In genomic region chr2:49306925-49307324, GRCh38 we compare ENCODE assay signal across 1 cellular context.
TF ChIP-seq lines count a peak whose summit lies in the region.

No MANE protein-coding gene starts in this region.

TF ChIP-seq in HepG2, 621 proteins besides CTCF, POLR2A, EP300 and RAD21 (continued from another document):
- no peak for TF ChIP-seq SIX4 (CRISPR knock-in tag; IDR thresholded peaks at IDR 0.05)
- 0 out of 2 replicates have a peak, but pooled peaks have one; percentile 59 for TF ChIP-seq NFIC (IDR thresholded peaks at IDR 0.05; ENCODE audit: low read length)
- no peak for TF ChIP-seq ZNF3 (CRISPR knock-in tag; IDR thresholded peaks at IDR 0.05)
- TF ChIP-seq ZNF569 (CRISPR knock-in tag; IDR thresholded peaks at IDR 0.05; ENCODE audit: borderline replicate concordance), result no peak
- no peak for TF ChIP-seq MNT (IDR thresholded peaks at IDR 0.05)
- TF ChIP-seq ZNF782 (CRISPR knock-in tag; IDR thresholded peaks at IDR 0.05; ENCODE audit: borderline replicate concordance), result no peak
- no peak for TF ChIP-seq HOXA3 (CRISPR knock-in tag; IDR thresholded peaks at IDR 0.05)
- no peak for TF ChIP-seq ZNF296 (CRISPR knock-in tag; conservative IDR thresholded peaks at IDR 0.05)
- no peak for TF ChIP-seq TFE3 (CRISPR knock-in tag; IDR thresholded peaks at IDR 0.05)
- no peak for TF ChIP-seq ZNF44 (CRISPR knock-in tag; IDR thresholded peaks at IDR 0.05)
- no peak for TF ChIP-seq ZNF546 (CRISPR knock-in tag; conservative IDR thresholded peaks at IDR 0.05)
- no peak for TF ChIP-seq SOX13 (IDR thresholded peaks at IDR 0.05)
- peak in 1 of 2 experiments; percentile 44; a peak in 1 of 4 replicates for TF ChIP-seq SOX13 (CRISPR knock-in tag; conservative IDR thresholded peaks at IDR 0.05 in 1 of 2, IDR thresholded peaks at IDR 0.05 in 1 of 2)
- TF ChIP-seq TEAD2 (CRISPR knock-in tag; IDR thresholded peaks at IDR 0.05), result no peak
- no peak for TF ChIP-seq HCFC1 (IDR thresholded peaks at IDR 0.05; ENCODE audit: low read depth, low read length)
- no peak for TF ChIP-seq KLF9 (CRISPR knock-in tag; IDR thresholded peaks at IDR 0.05; ENCODE audit: low read depth)
- TF ChIP-seq MTERF4 (CRISPR knock-in tag; IDR thresholded peaks at IDR 0.05), result no peak
- no peak; the same call in 1 of the 2 replicates for TF ChIP-seq PAXIP1 (CRISPR knock-in tag; conservative IDR thresholded peaks at IDR 0.05)
- TF ChIP-seq SMAD1 (CRISPR knock-in tag; IDR thresholded peaks at IDR 0.05; ENCODE audit: borderline replicate concordance, low read depth), result no peak
- peak; percentile 38; the same call in 1 of the 2 replicates for TF ChIP-seq ETV5 (CRISPR knock-in tag; IDR thresholded peaks at IDR 0.05; ENCODE audit: borderline replicate concordance)
- TF ChIP-seq ZNF720 (CRISPR knock-in tag; IDR thresholded peaks at IDR 0.05), result no peak
- 0 out of 2 replicates have a peak, but pooled peaks have one; percentile 17 for TF ChIP-seq ZNF644 (CRISPR knock-in tag; IDR thresholded peaks at IDR 0.05; ENCODE audit: low read depth)
- 0 out of 4 replicates have a peak, but pooled peaks of 1 of the 2 experiments have one; percentile 24 for TF ChIP-seq ATF4 (CRISPR knock-in tag; IDR thresholded peaks at IDR 0.05)
- TF ChIP-seq BATF2 (CRISPR knock-in tag; IDR thresholded peaks at IDR 0.05), result no peak
- TF ChIP-seq ISL2 (CRISPR knock-in tag; IDR thresholded peaks at IDR 0.05), result peak; percentile 53
- no peak for TF ChIP-seq TCF12 (IDR thresholded peaks at IDR 0.05)
- no peak for TF ChIP-seq TCF12 (CRISPR knock-in tag; IDR thresholded peaks at IDR 0.05)
- TF ChIP-seq ARID3A (IDR thresholded peaks at IDR 0.05; ENCODE audit: low read depth, low read length), result peak; percentile 71
- no peak for TF ChIP-seq DBP (CRISPR knock-in tag; IDR thresholded peaks at IDR 0.05; ENCODE audit: not compliant biosample characterization)
- no peak for TF ChIP-seq ZNF576 (CRISPR knock-in tag; IDR thresholded peaks at IDR 0.05)
- TF ChIP-seq TGIF2 (CRISPR knock-in tag; IDR thresholded peaks at IDR 0.05), result no peak
- TF ChIP-seq KAT8 (CRISPR knock-in tag; IDR thresholded peaks at IDR 0.05), result no peak
- TF ChIP-seq BCLAF1 (IDR thresholded peaks at IDR 0.05), result no peak
- no peak for TF ChIP-seq DNMT1 (CRISPR knock-in tag; IDR thresholded peaks at IDR 0.05)
- TF ChIP-seq TCF7 (IDR thresholded peaks at IDR 0.05; ENCODE audit: low read depth), result peak; percentile 87
- peak; percentile 64; the same call in 1 of the 2 replicates for TF ChIP-seq FOSL1 (CRISPR knock-in tag; IDR thresholded peaks at IDR 0.05; ENCODE audit: borderline replicate concordance)
- TF ChIP-seq ZNF432 (CRISPR knock-in tag; IDR thresholded peaks at IDR 0.05; ENCODE audit: borderline replicate concordance), result no peak
- no peak for TF ChIP-seq MAFF (IDR thresholded peaks at IDR 0.05; ENCODE audit: low read depth, low read length)
- no peak for TF ChIP-seq PRDM4 (CRISPR knock-in tag; IDR thresholded peaks at IDR 0.05; ENCODE audit: borderline replicate concordance)
- TF ChIP-seq ATF1 (CRISPR knock-in tag; IDR thresholded peaks at IDR 0.05), result peak; percentile 40; the same call in 1 of the 2 replicates
- TF ChIP-seq ZBTB44 (CRISPR knock-in tag; IDR thresholded peaks at IDR 0.05), result no peak
- peak; percentile 84; the same call in 1 of the 2 replicates for TF ChIP-seq JUNB (CRISPR knock-in tag; IDR thresholded peaks at IDR 0.05; ENCODE audit: borderline replicate concordance)
- no peak for TF ChIP-seq PHF8 (CRISPR knock-in tag; IDR thresholded peaks at IDR 0.05)
